Comparison of ENCODE assay signal across 8 cellular contexts in the genomic region with DNA sequence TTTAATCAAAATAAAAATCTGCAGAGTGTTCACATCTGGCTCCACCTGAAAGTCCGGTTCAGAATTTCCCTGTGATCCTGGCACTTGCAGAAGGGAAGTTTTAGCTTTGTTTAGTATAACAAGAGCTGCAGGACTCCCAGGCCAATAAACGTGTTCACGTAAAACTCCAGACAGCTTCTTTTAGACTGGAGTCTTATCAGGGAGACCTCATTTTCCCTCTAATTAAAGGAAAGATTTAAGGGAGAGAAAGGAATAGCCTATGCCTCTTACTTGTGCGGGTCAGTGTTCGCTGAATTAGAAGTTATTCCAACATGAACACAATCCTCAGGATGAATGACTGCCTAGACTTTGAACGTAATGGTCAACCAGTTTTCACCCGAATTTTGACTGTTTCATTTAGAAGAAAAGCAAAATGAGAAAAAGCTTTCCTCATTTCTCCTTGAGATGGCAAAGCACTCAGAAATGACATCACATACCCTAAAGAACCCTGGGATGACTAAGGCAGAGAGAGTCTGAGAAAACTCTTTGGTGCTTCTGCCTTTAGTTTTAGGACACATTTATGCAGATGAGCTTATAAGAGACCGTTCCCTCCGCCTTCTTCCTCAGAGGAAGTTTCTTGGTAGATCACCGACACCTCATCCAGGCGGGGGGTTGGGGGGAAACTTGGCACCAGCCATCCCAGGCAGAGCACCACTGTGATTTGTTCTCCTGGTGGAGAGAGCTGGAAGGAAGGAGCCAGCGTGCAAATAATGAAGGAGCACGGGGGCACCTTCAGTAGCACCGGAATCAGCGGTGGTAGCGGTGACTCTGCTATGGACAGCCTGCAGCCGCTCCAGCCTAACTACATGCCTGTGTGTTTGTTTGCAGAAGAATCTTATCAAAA.
DNase-seq lines count a peak whose midpoint lies in the region; ATAC-seq and TF ChIP-seq lines count a peak whose summit lies in the region.

No MANE protein-coding gene starts in this region.

- peak overlapping the region; percentile 75 for H3K4me3 ChIP-seq in CD8-positive, alpha-beta memory T cell (ENCODE audit: low read length)
- peak overlapping the region; percentile 43 for H3K4me3 ChIP-seq in SJSA1
- H3K4me3 ChIP-seq in astrocyte of the spinal cord (ENCODE audit: low read depth, low read length) = peak overlapping the region; percentile 53
- peak overlapping the region; percentile 28 to 54 (median 48) for H3K4me3 ChIP-seq in sigmoid colon

- peaks cover 0 to 4% of the 10 kb centered on the region in 2 donors for H3K27me3 Mint-ChIP-seq in CD8-positive, alpha-beta memory T cell

- no peaks in the 10 kb centered on the region for H3K27me3 ChIP-seq in CD8-positive, alpha-beta memory T cell (ENCODE audit: insufficient read depth, low read length, poor library complexity, severe bottlenecking)
- H3K27me3 ChIP-seq in SJSA1 (replicated peaks) (no peaks in the 10 kb centered on the region), sigmoid colon (no peaks in the 10 kb centered on the region)

- peak; percentile 3 to 80 (median 78) for TF ChIP-seq EP300 in sigmoid colon (IDR thresholded peaks at IDR 0.05)

- no peaks in the 10 kb centered on the region for H3K36me3 ChIP-seq in CD8-positive, alpha-beta memory T cell (ENCODE audit: insufficient read depth, low read length)
- peaks cover 9% of the 10 kb centered on the region; the same call in 1 of the 2 replicates for H3K36me3 ChIP-seq in SJSA1
- H3K36me3 ChIP-seq in sigmoid colon = no peaks in the 10 kb centered on the region

- in situ Hi-C loops in astrocyte of the spinal cord (cut with HindIII; ENCODE audit: low sequenced_read_pairs) = no loop called here

- H3K27ac Mint-ChIP-seq in CD8-positive, alpha-beta memory T cell = peak overlapping the region; percentile 90 to 100 (median 98)

- peak overlapping the region; percentile 91 to 100 (median 99) for H3K4me3 Mint-ChIP-seq in CD8-positive, alpha-beta memory T cell

- H3K4me1 Mint-ChIP-seq in CD8-positive, alpha-beta memory T cell = peaks cover 54 to 78% (median 62%) of the 10 kb centered on the region in 3 donors

- H3K9me3 Mint-ChIP-seq in CD8-positive, alpha-beta memory T cell = no peaks in the 10 kb centered on the region

- no peaks in the 10 kb centered on the region for H3K9me3 ChIP-seq in CD8-positive, alpha-beta memory T cell (ENCODE audit: low read length)
- no peaks in the 10 kb centered on the region for H3K9me3 ChIP-seq in SJSA1 (replicated peaks)
- H3K9me3 ChIP-seq in sigmoid colon = no peaks in the 10 kb centered on the region

- intact Hi-C loops in sigmoid colon (cut with DNase I) = loop anchor here (1.0 to 5.0 kb wide), 2 partner anchors 61 to 115 kb away; no protein-coding TSS in a partner anchor

- POLR2A ChIA-PET in CD8-positive, alpha-beta memory T cell (lab: Charles Lee) = interaction anchor here (0.7 to 1.9 kb wide), 5 partner anchors 11 to 722 kb away, joined by 3 to 10 read pairs (median 3); no protein-coding TSS in a partner anchor

- H3K4me1 ChIP-seq in CD8-positive, alpha-beta memory T cell (ENCODE audit: insufficient read depth, low read length) = peaks cover 39% of the 10 kb centered on the region
- H3K4me1 ChIP-seq in SJSA1 (replicated peaks) (peaks cover 49% of the 10 kb centered on the region), sigmoid colon (peaks cover 0 to 46% (median 34%) of the 10 kb centered on the region in 4 donors)

- TF ChIP-seq POLR2A in sigmoid colon (IDR thresholded peaks at IDR 0.05) = peak in 1 of 2 donors; percentile 46

- TF ChIP-seq CTCF in astrocyte of the spinal cord (IDR thresholded peaks at IDR 0.05; ENCODE audit: low read depth, low read length) (peak; percentile 19), sigmoid colon (IDR thresholded peaks at IDR 0.05) (peak in 3 of 4 experiments; percentile 25 to 57 (median 29))

- CTCF ChIA-PET in CD8-positive, alpha-beta memory T cell (lab: Charles Lee) = interaction anchor here (0.8 to 4.6 kb wide), 17 partner anchors 11 to 115 kb away, joined by 3 to 24 read pairs (median 3); no protein-coding TSS in a partner anchor

- peak; percentile 19 to 58 (median 41) for DNase-seq in CD8-positive, alpha-beta memory T cell
- peak; percentile 70 for DNase-seq in HCEC 1CT
- DNase-seq in SJSA1 (ENCODE audit: low read depth in 1 of 2, low spot score in 2 of 2) = peak; percentile 82 to 84
- peak; percentile 88 for DNase-seq in astrocyte of the spinal cord (ENCODE audit: low read depth, low spot score)
- peak; percentile 74 for DNase-seq in iPS DF 19.7 (ENCODE audit: low read depth, low spot score)
- DNase-seq in sigmoid colon = peak; percentile 82
- DNase-seq in inferior parietal cortex (ENCODE audit: extremely low spot score) = no peak

- peak overlapping the region; percentile 87 for H3K27ac ChIP-seq in CD8-positive, alpha-beta memory T cell (ENCODE audit: low read depth, low read length)
- H3K27ac ChIP-seq in SJSA1 (peak overlapping the region; percentile 93), sigmoid colon (peak overlapping the region; percentile 75 to 89 (median 83))

- whole genome bisulfite sequencing in sigmoid colon, 2 donors = 1 to 2% methylated on average over 17 of the region's 17 CpGs

- H3K36me3 Mint-ChIP-seq in CD8-positive, alpha-beta memory T cell = peaks cover 0 to 48% (median 14%) of the 10 kb centered on the region in 3 donors

- ATAC-seq in GM18519 (IDR thresholded peaks at IDR 0.05; ENCODE audit: low FRiP score, unreplicated experiment) = no peak
